In the genomic region with DNA sequence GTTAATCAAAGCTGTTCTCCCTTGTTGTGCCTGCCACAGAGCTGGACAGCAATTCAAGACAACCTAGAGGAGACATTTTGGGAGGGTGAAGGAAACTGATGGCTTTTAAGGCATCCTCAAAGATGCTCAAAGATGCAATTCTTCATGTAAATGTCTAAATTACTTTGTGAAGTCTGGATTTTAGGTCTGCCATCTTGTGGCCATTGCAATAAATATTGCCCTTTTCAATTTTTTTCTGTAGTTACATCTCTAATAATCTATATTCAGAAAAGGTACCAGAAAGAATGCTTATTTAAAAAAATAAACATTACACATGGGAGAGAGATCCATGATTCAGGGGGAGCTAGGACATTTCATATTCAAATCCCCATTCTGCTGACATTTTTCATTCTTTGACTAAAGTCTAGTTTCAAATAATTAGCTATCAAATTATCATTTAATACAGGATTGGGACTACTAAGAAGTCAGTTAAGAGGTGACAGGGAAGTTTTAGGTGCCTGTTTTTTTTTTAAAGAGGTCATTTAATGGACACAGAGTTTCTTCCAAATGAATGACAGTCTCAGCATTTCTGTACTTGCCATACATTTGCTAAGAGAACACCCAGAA, we compare ENCODE assay signal across 8 cellular contexts.
DNase-seq lines count a peak whose midpoint lies in the region; ATAC-seq and TF ChIP-seq lines count a peak whose summit lies in the region.

No MANE protein-coding gene starts in this region.

- H3K27me3 Mint-ChIP-seq in GM23338 (ENCODE audit: insufficient read depth, low read depth, poor library complexity): peaks cover 2% of the 10 kb centered on the region
- H3K27me3 Mint-ChIP-seq in stimulated activated memory B cell treated with anti-CD40 and anti-IgM and Interleukin-4, amounts not matched to agents 10 μg/mL and 1 μg/mL and 100 μg/mL, for 72 hours: no peaks in the 10 kb centered on the region

- no peaks in the 10 kb centered on the region for H3K4me1 ChIP-seq in GM23338 (ENCODE audit: insufficient read depth)

- no peak overlapping the region for H2AFZ ChIP-seq in GM23338

- H3K79me2 ChIP-seq in GM23338 (replicated peaks; ENCODE audit: insufficient read depth): no peaks in the 10 kb centered on the region

- H3K9me2 ChIP-seq in GM23338 (ENCODE audit: insufficient read depth): 0 out of 2 replicates have a peak, but pooled peaks cover 6% of the 10 kb centered on the region

- H3K4me2 ChIP-seq in GM23338: no peak overlapping the region

- ATAC-seq in GM23338 (no peak), GM19351 (IDR thresholded peaks at IDR 0.05; ENCODE audit: unreplicated experiment) (no peak)
- ATAC-seq in stimulated activated memory B cell treated with anti-CD40 and anti-IgM and Interleukin-4, amounts not matched to agents 10 μg/mL and 1 μg/mL and 100 μg/mL, for 72 hours: no peak

- no peak overlapping the region for H3K27ac ChIP-seq in GM23338 (ENCODE audit: low read depth)

- H3K9me3 Mint-ChIP-seq in GM23338: no peaks in the 10 kb centered on the region
- H3K9me3 Mint-ChIP-seq in stimulated activated memory B cell treated with anti-CD40 and anti-IgM and Interleukin-4, amounts not matched to agents 10 μg/mL and 1 μg/mL and 100 μg/mL, for 72 hours: no peaks in the 10 kb centered on the region

- H3K4me1 Mint-ChIP-seq in GM23338: peaks cover 7% of the 10 kb centered on the region; the same call in 2 of the 3 replicates
- no peaks in the 10 kb centered on the region for H3K4me1 Mint-ChIP-seq in stimulated activated memory B cell treated with anti-CD40 and anti-IgM and Interleukin-4, amounts not matched to agents 10 μg/mL and 1 μg/mL and 100 μg/mL, for 72 hours

- no peak overlapping the region for H3K27ac Mint-ChIP-seq in GM23338
- H3K27ac Mint-ChIP-seq in stimulated activated memory B cell treated with anti-CD40 and anti-IgM and Interleukin-4, amounts not matched to agents 10 μg/mL and 1 μg/mL and 100 μg/mL, for 72 hours: no peak overlapping the region

- no peak overlapping the region for H3K4me3 Mint-ChIP-seq in GM23338
- no peak overlapping the region for H3K4me3 Mint-ChIP-seq in stimulated activated memory B cell treated with anti-CD40 and anti-IgM and Interleukin-4, amounts not matched to agents 10 μg/mL and 1 μg/mL and 100 μg/mL, for 72 hours

- TF ChIP-seq CTCF in AG10803 (conservative IDR thresholded peaks at IDR 0.05; ENCODE audit: low read length) (peak; percentile 63), GM23338 (conservative IDR thresholded peaks at IDR 0.05; ENCODE audit: low read depth in 2 of 2) (peak; percentile 38 to 54; a peak in 3 of 4 replicates), astrocyte of the cerebellum (IDR thresholded peaks at IDR 0.05; ENCODE audit: low read depth, low read length, missing control alignments) (peak; percentile 45)

- no peak overlapping the region for H3K4me3 ChIP-seq in AG10803 (ENCODE audit: low read length)
- H3K4me3 ChIP-seq in GM23338: no peak overlapping the region
- H3K4me3 ChIP-seq in astrocyte of the cerebellum (ENCODE audit: low read depth, low read length): no peak overlapping the region

- H3F3A ChIP-seq in GM23338 (replicated peaks; ENCODE audit: low read depth): no peaks in the 10 kb centered on the region

- H3K27me3 ChIP-seq in GM23338 (ENCODE audit: insufficient read depth): no peaks in the 10 kb centered on the region

- DNase-seq in AG10803 (ENCODE audit: low read depth) (peak; percentile 32), GM23338 (ENCODE audit: low spot score) (no peak), astrocyte of the cerebellum (ENCODE audit: low read depth) (no peak), kidney tubule cell (ENCODE audit: low spot score) (peak; percentile 9), NCI-H82 treated with DMSO at 0.1 percent for 48 hours (lab: John Stamatoyannopoulos, UW; ENCODE audit: unreplicated experiment) (no peak), NCI-H146 treated with DMSO at 0.1 percent for 48 hours (lab: John Stamatoyannopoulos, UW; ENCODE audit: unreplicated experiment) (no peak)

- no peaks in the 10 kb centered on the region for H3K36me3 Mint-ChIP-seq in GM23338 (ENCODE audit: low read depth)
- no peaks in the 10 kb centered on the region for H3K36me3 Mint-ChIP-seq in stimulated activated memory B cell treated with anti-CD40 and anti-IgM and Interleukin-4, amounts not matched to agents 10 μg/mL and 1 μg/mL and 100 μg/mL, for 72 hours

- no peaks in the 10 kb centered on the region for H4K20me1 ChIP-seq in GM23338 (replicated peaks; ENCODE audit: insufficient read depth)

- no peaks in the 10 kb centered on the region for H3K36me3 ChIP-seq in GM23338 (ENCODE audit: insufficient read depth)

- in situ Hi-C loops in astrocyte of the cerebellum (cut with HindIII; ENCODE audit: low sequenced_read_pairs): loop anchor here (25.0 kb wide), 1 partner anchor 885 kb away; no protein-coding TSS in a partner anchor

TF ChIP-seq in GM23338, 12 proteins besides CTCF, POLR2A, EP300 and RAD21:
- no peak for TF ChIP-seq JUNB (IDR thresholded peaks at IDR 0.05; ENCODE audit: unreplicated experiment)
- no peak for TF ChIP-seq STAT1 (IDR thresholded peaks at IDR 0.05; ENCODE audit: unreplicated experiment)
- TF ChIP-seq, protein P1, sequence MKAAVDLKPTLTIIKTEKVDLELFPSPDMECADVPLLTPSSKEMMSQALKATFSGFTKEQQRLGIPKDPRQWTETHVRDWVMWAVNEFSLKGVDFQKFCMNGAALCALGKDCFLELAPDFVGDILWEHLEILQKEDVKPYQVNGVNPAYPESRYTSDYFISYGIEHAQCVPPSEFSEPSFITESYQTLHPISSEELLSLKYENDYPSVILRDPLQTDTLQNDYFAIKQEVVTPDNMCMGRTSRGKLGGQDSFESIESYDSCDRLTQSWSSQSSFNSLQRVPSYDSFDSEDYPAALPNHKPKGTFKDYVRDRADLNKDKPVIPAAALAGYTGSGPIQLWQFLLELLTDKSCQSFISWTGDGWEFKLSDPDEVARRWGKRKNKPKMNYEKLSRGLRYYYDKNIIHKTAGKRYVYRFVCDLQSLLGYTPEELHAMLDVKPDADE (IDR thresholded peaks at IDR 0.05): no peak
- no peak for TF ChIP-seq EZH2 (IDR thresholded peaks at IDR 0.05; ENCODE audit: low read depth, unreplicated experiment)

Comparison
In these comparisons a context has a peak if more than half of its experiments do, and no peak if none do; other contexts are left out.
1. DNase-seq: peak in AG10803 (single experiment) and kidney tubule cell (single experiment); none in GM23338 (single experiment), astrocyte of the cerebellum (single experiment), NCI-H82 treated with DMSO at 0.1 percent for 48 hours (single experiment) and NCI-H146 treated with DMSO at 0.1 percent for 48 hours (single experiment).
2. Peak in every context shown above with its lines, with median percentiles within 50 percentile points of each other: CTCF ChIP-seq.